16 cellular contexts compared by ENCODE assay signal in genomic region chrX:11187001-11187400, GRCh38.
DNase-seq lines count a peak whose midpoint lies in the region; ATAC-seq and TF ChIP-seq lines count a peak whose summit lies in the region.
"Had no signal": no experiment of that assay in that cellular context is flagged by ENCODE, and none has a peak within 500 bp of the region (broad histone marks: within the 10 kb centered on the region; RNA-seq: fewer than 3 reads in every experiment).

No MANE protein-coding gene starts in this region.

- H3K4me1 Mint-ChIP-seq in stimulated activated naive B cell treated with anti-CD40 and anti-IgM and Interleukin-4, amounts not matched to agents 10 μg/mL and 1 μg/mL and 100 μg/mL, for 72 hours: no peaks in the 10 kb centered on the region
- H3K4me1 Mint-ChIP-seq: B cell had no signal

- CTCF ChIA-PET in PC-3 (lab: Charles Lee): no interaction called here

- no peak overlapping the region for H3K4me2 ChIP-seq in PC-3 (ENCODE audit: low read length)
- H3K4me2 ChIP-seq: BLaER1 treated with 17β-estradiol and CSF1 and Interleukin-3, amounts not matched to agents 10 nM and 100 nM had no signal

- H3K9me2 ChIP-seq in PC-3 (replicated peaks; ENCODE audit: low read length): no peaks in the 10 kb centered on the region

- no peak overlapping the region for H2AFZ ChIP-seq in PC-3 (ENCODE audit: low read length)

- no peak overlapping the region for H3K4me3 Mint-ChIP-seq in stimulated activated naive B cell treated with anti-CD40 and anti-IgM and Interleukin-4, amounts not matched to agents 10 μg/mL and 1 μg/mL and 100 μg/mL, for 72 hours
- H3K4me3 Mint-ChIP-seq: B cell; CD8-positive, alpha-beta T cell had no signal

- DNase-seq in cardiac muscle cell (ENCODE audit: low read depth in 1 of 2, low spot score in 1 of 2) (peak in 1 of 2 donors; percentile 79), Right ventricle myocardium inferior (ENCODE audit: missing footprints) (no peak), NCI-H510A (lab: John Stamatoyannopoulos, UW) (peak; percentile 13), PC-3 (peak; percentile 6), myocyte (ENCODE audit: low read depth) (peak; percentile 37), germinal center (ENCODE audit: low spot score) (no peak)
- DNase-seq in stimulated activated naive B cell treated with anti-CD40 and anti-IgM and Interleukin-4, amounts not matched to agents 10 μg/mL and 1 μg/mL and 100 μg/mL, for 72 hours: no peak
- DNase-seq: Calu3; CD8-positive, alpha-beta T cell; DMS79 treated with DMSO at 0.1 percent for 48 hours had no signal

- no peaks in the 10 kb centered on the region for H3K36me3 Mint-ChIP-seq in stimulated activated naive B cell treated with anti-CD40 and anti-IgM and Interleukin-4, amounts not matched to agents 10 μg/mL and 1 μg/mL and 100 μg/mL, for 72 hours
- H3K36me3 Mint-ChIP-seq: CD8-positive, alpha-beta T cell had no signal

- H3K27me3 Mint-ChIP-seq in stimulated activated naive B cell treated with anti-CD40 and anti-IgM and Interleukin-4, amounts not matched to agents 10 μg/mL and 1 μg/mL and 100 μg/mL, for 72 hours: peaks cover 7 to 13% of the 10 kb centered on the region in 2 donors
- H3K27me3 Mint-ChIP-seq: B cell had no signal

- no peaks in the 10 kb centered on the region for H3K9me3 Mint-ChIP-seq in stimulated activated naive B cell treated with anti-CD40 and anti-IgM and Interleukin-4, amounts not matched to agents 10 μg/mL and 1 μg/mL and 100 μg/mL, for 72 hours
- H3K9me3 Mint-ChIP-seq: CD8-positive, alpha-beta T cell had no signal

- no TSS peak for BruUV-seq in PC-3 (replicated peaks; lab: Mats Ljungman, UMichigan)

- H3K27me3 ChIP-seq in cardiac muscle cell (no peaks in the 10 kb centered on the region), PC-3 (ENCODE audit: low read length) (no peaks in the 10 kb centered on the region)

- peaks cover 3% of the 10 kb centered on the region for H3F3A ChIP-seq in PC-3 (ENCODE audit: low read length, unreplicated experiment)

- peaks cover 13% of the 10 kb centered on the region for H3K4me1 ChIP-seq in cardiac muscle cell (ENCODE audit: low read depth)
- H3K4me1 ChIP-seq in PC-3 (ENCODE audit: insufficient read depth, low read length): peaks cover 30% of the 10 kb centered on the region
- H3K4me1 ChIP-seq: BLaER1 treated with 17β-estradiol and CSF1 and Interleukin-3, amounts not matched to agents 10 nM and 100 nM; HAP-1 had no signal

- H3K27ac ChIP-seq in cardiac muscle cell: peak overlapping the region; percentile 84
- no peak overlapping the region for H3K27ac ChIP-seq in PC-3 (ENCODE audit: low read length)
- H3K27ac ChIP-seq: BLaER1 treated with 17β-estradiol and CSF1 and Interleukin-3, amounts not matched to agents 10 nM and 100 nM had no signal

- no peak overlapping the region for H3K9ac ChIP-seq in PC-3 (ENCODE audit: low read length)
- H3K9ac ChIP-seq: BLaER1 treated with 17β-estradiol and CSF1 and Interleukin-3, amounts not matched to agents 10 nM and 100 nM had no signal

- TF ChIP-seq CTCF in cardiac muscle cell (IDR thresholded peaks at IDR 0.05; ENCODE audit: low read depth, low read length) (no peak), PC-3 (conservative IDR thresholded peaks at IDR 0.05; ENCODE audit: low read depth, low read length) (no peak)

- POLR2A ChIA-PET in PC-3 (lab: Charles Lee; ENCODE audit: unreplicated experiment): no interaction called here

- H3K9me3 ChIP-seq in cardiac muscle cell (ENCODE audit: low read depth): no peaks in the 10 kb centered on the region
- no peaks in the 10 kb centered on the region for H3K9me3 ChIP-seq in PC-3 (ENCODE audit: low read length)
- H3K9me3 ChIP-seq: HAP-1 had no signal

- no peak overlapping the region for H3K4me3 ChIP-seq in cardiac muscle cell
- H3K4me3 ChIP-seq in PC-3 (ENCODE audit: low read length): no peak overlapping the region
- H3K4me3 ChIP-seq: BLaER1 treated with 17β-estradiol and CSF1 and Interleukin-3, amounts not matched to agents 10 nM and 100 nM; GM12878; HAP-1 had no signal

- no peaks in the 10 kb centered on the region for H4K20me1 ChIP-seq in PC-3 (ENCODE audit: low read length)

- no peak overlapping the region for H3K27ac Mint-ChIP-seq in stimulated activated naive B cell treated with anti-CD40 and anti-IgM and Interleukin-4, amounts not matched to agents 10 μg/mL and 1 μg/mL and 100 μg/mL, for 72 hours
- H3K27ac Mint-ChIP-seq: B cell; CD8-positive, alpha-beta T cell had no signal

- H3K79me2 ChIP-seq in PC-3 (ENCODE audit: low read length): no peaks in the 10 kb centered on the region

- H3K36me3 ChIP-seq in cardiac muscle cell (no peaks in the 10 kb centered on the region), PC-3 (ENCODE audit: low read depth, low read length) (no peaks in the 10 kb centered on the region)
- H3K36me3 ChIP-seq: BLaER1 treated with 17β-estradiol and CSF1 and Interleukin-3, amounts not matched to agents 10 nM and 100 nM; HAP-1 had no signal

- ATAC-seq in Right ventricle myocardium inferior: no peak
- no peak for ATAC-seq in PC-3
- no peak for ATAC-seq in esophagus mucosa
- ATAC-seq in stimulated activated naive B cell treated with anti-CD40 and anti-IgM and Interleukin-4, amounts not matched to agents 10 μg/mL and 1 μg/mL and 100 μg/mL, for 72 hours (replicated peaks): no peak
- ATAC-seq: CD8-positive, alpha-beta T cell; GM12878; HepG2 had no signal

- intact Hi-C loops in Right ventricle myocardium inferior (cut with DNase I): no loop called here
- intact Hi-C loops in PC-3 (cut with micrococcal nuclease): loop anchor here (10.0 kb wide), 2 partner anchors 158 to 188 kb away; no protein-coding TSS in a partner anchor

Comparison
In these comparisons a context has a peak if more than half of its experiments do, and no peak if none do; other contexts are left out.
1. DNase-seq: peak in NCI-H510A (single experiment), PC-3 (single experiment) and myocyte (single experiment); none in Right ventricle myocardium inferior (single experiment), germinal center (single experiment) and stimulated activated naive B cell treated with anti-CD40 and anti-IgM and Interleukin-4, amounts not matched to agents 10 μg/mL and 1 μg/mL and 100 μg/mL, for 72 hours (single experiment).